Comparison of ENCODE assay signal across 19 cellular contexts in genomic region chr18:37717098-37717497, GRCh38.
DNase-seq lines count a peak whose midpoint lies in the region; FAIRE-seq and TF ChIP-seq lines count a peak whose summit lies in the region.
"Had no signal": no experiment of that assay in that cellular context is flagged by ENCODE, and none has a peak within 500 bp of the region (broad histone marks: within the 10 kb centered on the region; RNA-seq: fewer than 3 reads in every experiment).

No MANE protein-coding gene starts in this region.

- H2AFZ ChIP-seq in OCI-LY7 (ENCODE audit: low read length): no peak overlapping the region

- no peak for FAIRE-seq in bronchial epithelial cell (lab: Jason Lieb, UNC)
- FAIRE-seq: A204.1, GM12878, GM12892, GM18507 had no signal

- H3K4me3 ChIP-seq in BE2C (ENCODE audit: low read depth, low read length): no peak overlapping the region
- no peak overlapping the region for H3K4me3 ChIP-seq in bronchial epithelial cell (ENCODE audit: low read depth, low read length)
- no peak overlapping the region for H3K4me3 ChIP-seq in OCI-LY7 (ENCODE audit: low read depth, low read length, poor library complexity, severe bottlenecking)
- H3K4me3 ChIP-seq: BLaER1 treated with 17β-estradiol and CSF1 and Interleukin-3, amounts not matched to agents 10 nM and 100 nM; GM12878 had no signal

- H3K4me1 ChIP-seq in BE2C: peaks cover 3% of the 10 kb centered on the region; the same call in 1 of the 2 replicates
- H3K4me1 ChIP-seq in OCI-LY7 (ENCODE audit: insufficient read depth, low read length, poor library complexity, severe bottlenecking): no peaks in the 10 kb centered on the region
- H3K4me1 ChIP-seq: Caco-2 had no signal

- POLR2A ChIA-PET in OCI-LY7 (lab: Charles Lee): no interaction called here

- CTCF ChIA-PET in OCI-LY7 (lab: Charles Lee; ENCODE audit: unreplicated experiment): no interaction called here

- no peak overlapping the region for H3K27ac ChIP-seq in OCI-LY7 (ENCODE audit: low read depth, low read length, poor library complexity, severe bottlenecking)
- H3K27ac ChIP-seq: BLaER1 treated with 17β-estradiol and CSF1 and Interleukin-3, amounts not matched to agents 10 nM and 100 nM; C4-2B had no signal

- TF ChIP-seq CTCF in BE2C (IDR thresholded peaks at IDR 0.05; ENCODE audit: low read depth, low read length) (no peak), bronchial epithelial cell (IDR thresholded peaks at IDR 0.05; ENCODE audit: insufficient read depth, low read length, severe bottlenecking) (no peak), OCI-LY7 (conservative IDR thresholded peaks at IDR 0.05; ENCODE audit: low read length) (no peak)

- BruUV-seq in OCI-LY7 (replicated peaks; lab: Mats Ljungman, UMichigan): no TSS peak

- no peaks in the 10 kb centered on the region for H4K20me1 ChIP-seq in OCI-LY7 (ENCODE audit: insufficient read depth, low read length)
- H4K20me1 ChIP-seq: BLaER1 treated with 17β-estradiol and CSF1 and Interleukin-3, amounts not matched to agents 10 nM and 100 nM had no signal

- H3K36me3 ChIP-seq in BE2C: no peaks in the 10 kb centered on the region
- H3K36me3 ChIP-seq in bronchial epithelial cell (ENCODE audit: control insufficient read depth, insufficient read depth, low read length): no peaks in the 10 kb centered on the region
- H3K36me3 ChIP-seq in OCI-LY7 (ENCODE audit: insufficient read depth, low read length): no peaks in the 10 kb centered on the region
- H3K36me3 ChIP-seq: BLaER1 treated with 17β-estradiol and CSF1 and Interleukin-3, amounts not matched to agents 10 nM and 100 nM had no signal

- H3K27me3 ChIP-seq in BE2C (no peaks in the 10 kb centered on the region), bronchial epithelial cell (ENCODE audit: control insufficient read depth, insufficient read depth, low read length) (no peaks in the 10 kb centered on the region)
- H3K27me3 ChIP-seq: BLaER1 treated with 17β-estradiol and CSF1 and Interleukin-3, amounts not matched to agents 10 nM and 100 nM had no signal

- intact Hi-C loops in OCI-LY7 (cut with micrococcal nuclease; ENCODE audit: unreplicated experiment): no loop called here

- DNase-seq in BE2C (peak; percentile 60), G401 (ENCODE audit: low spot score) (peak; percentile 32), bronchial epithelial cell (ENCODE audit: low read depth) (peak; percentile 9), OCI-LY7 (ENCODE audit: low spot score) (no peak), foreskin melanocyte (no peak)
- DNase-seq: 8988T; ACHN; Caco-2; Calu3; CD4-positive, alpha-beta T cell; CD8-positive, alpha-beta T cell; DMS79 treated with DMSO at 0.1 percent for 48 hours; GDM1 had no signal

- H3K4me2 ChIP-seq in OCI-LY7 (ENCODE audit: low read length): no peak overlapping the region
- H3K4me2 ChIP-seq: BLaER1 treated with 17β-estradiol and CSF1 and Interleukin-3, amounts not matched to agents 10 nM and 100 nM had no signal

- in situ Hi-C loops in G401 (cut with HindIII; ENCODE audit: low sequenced_read_pairs): no loop called here

- no peaks in the 10 kb centered on the region for H3K9me2 ChIP-seq in OCI-LY7 (ENCODE audit: insufficient read depth, low read length)

- H3K79me2 ChIP-seq in OCI-LY7 (ENCODE audit: insufficient read depth, low read depth, low read length): no peaks in the 10 kb centered on the region

- no peaks in the 10 kb centered on the region for H3K9me3 ChIP-seq in BE2C
- H3K9me3 ChIP-seq in OCI-LY7 (ENCODE audit: low read length): no peaks in the 10 kb centered on the region
- H3K9me3 ChIP-seq: BLaER1 treated with 17β-estradiol and CSF1 and Interleukin-3, amounts not matched to agents 10 nM and 100 nM; Caco-2 had no signal

Comparison
In these comparisons a context has a peak if more than half of its experiments do, and no peak if none do; other contexts are left out.
1. DNase-seq: peak in BE2C (single experiment), G401 (single experiment) and bronchial epithelial cell (single experiment); none in OCI-LY7 (single experiment) and foreskin melanocyte (single experiment).